Comparison of ENCODE assay signal across 24 cellular contexts in the genomic region with DNA sequence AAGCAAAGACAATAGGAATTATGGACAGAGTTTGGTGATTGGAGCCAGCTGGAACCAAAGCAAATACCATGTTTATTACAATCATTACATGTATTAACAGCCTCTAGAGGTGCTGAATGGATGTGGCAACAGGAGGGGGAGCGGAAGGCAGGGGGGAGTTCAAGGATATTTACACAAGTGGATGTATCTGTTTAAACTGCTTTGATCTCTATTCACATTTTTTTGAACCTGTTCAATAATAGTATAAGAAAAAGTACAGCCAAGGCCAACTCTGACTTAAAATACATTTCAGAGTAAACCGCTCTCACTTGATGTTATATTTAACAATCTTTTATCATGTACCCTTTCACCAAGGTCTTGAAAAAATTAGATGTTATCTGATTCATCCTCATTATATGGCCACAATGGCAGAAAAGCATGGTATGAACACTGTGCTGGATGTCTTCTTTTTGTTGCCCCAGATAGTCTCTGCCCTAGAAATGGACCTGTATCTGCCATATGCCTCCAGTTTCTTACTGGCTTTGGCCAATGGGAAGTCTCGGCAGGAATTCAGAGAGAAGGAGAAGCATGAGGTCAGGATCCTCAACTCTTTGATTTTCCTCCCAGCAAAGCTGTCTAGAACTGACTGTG.
DNase-seq lines count a peak whose midpoint lies in the region; ATAC-seq, FAIRE-seq and TF ChIP-seq lines count a peak whose summit lies in the region.
"Had no signal": no experiment of that assay in that cellular context is flagged by ENCODE, and none has a peak within 500 bp of the region (broad histone marks: within the 10 kb centered on the region; RNA-seq: fewer than 3 reads in every experiment).

No MANE protein-coding gene starts in this region.

- H3K36me3 Mint-ChIP-seq in activated naive CD8-positive, alpha-beta T cell treated with anti-CD3 and anti-CD28 coated beads for 36 hours: peaks cover 43% of the 10 kb centered on the region

- DNase-seq in NCI-H345 (lab: John Stamatoyannopoulos, UW) (peak; percentile 6), NCI-H345 treated with DMSO at 0.1 percent for 48 hours (lab: John Stamatoyannopoulos, UW; ENCODE audit: unreplicated experiment) (no peak), NCI-H1930 (lab: John Stamatoyannopoulos, UW) (peak; percentile 63 to 66), left lung (no peak), GM12892 (ENCODE audit: insufficient read length) (no peak)
- DNase-seq in activated naive CD8-positive, alpha-beta T cell treated with anti-CD3 and anti-CD28 coated beads for 36 hours: no peak
- DNase-seq: activated effector memory CD4-positive, alpha-beta T cell treated with Interleukin-2 at 50 U/mL for 16 hours; Calu3; foreskin fibroblast; H9; lower lobe of right lung; nucleus accumbens; retina; stimulated activated CD4-positive, alpha-beta T cell treated with anti-CD3 and anti-CD28 coated beads, Interleukin-4, amount 100 ng/mL, for 4 hours; T-helper 9 cell had no signal

- H3K36me3 ChIP-seq in BLaER1 treated with 17β-estradiol and CSF1 and Interleukin-3, amounts not matched to agents 10 nM and 100 nM: peaks cover 0 to 4% (median 0%) of the 10 kb centered on the region in 11 experiments; a peak in 3 of 22 replicates
- no peaks in the 10 kb centered on the region for H3K36me3 ChIP-seq in left lung
- H3K36me3 ChIP-seq: ascending aorta, lower lobe of right lung had no signal

- H3K27ac Mint-ChIP-seq in activated naive CD8-positive, alpha-beta T cell treated with anti-CD3 and anti-CD28 coated beads for 36 hours: peak overlapping the region; percentile 78
- H3K27ac Mint-ChIP-seq: B cell, H9 had no signal

- no peak for TF ChIP-seq POLR2A in GM12892 (IDR thresholded peaks at IDR 0.05; ENCODE audit: low read depth, low read length)

- FAIRE-seq in GM12892 (lab: Jason Lieb, UNC): no peak
- FAIRE-seq: HTR-8/SVneo had no signal

- no peak overlapping the region for H3K4me3 Mint-ChIP-seq in activated naive CD8-positive, alpha-beta T cell treated with anti-CD3 and anti-CD28 coated beads for 36 hours
- H3K4me3 Mint-ChIP-seq: B cell; central memory CD8-positive, alpha-beta T cell; H9 had no signal

- H3K4me3 ChIP-seq in BLaER1 treated with 17β-estradiol and CSF1 and Interleukin-3, amounts not matched to agents 10 nM and 100 nM: no peak overlapping the region
- no peak overlapping the region for H3K4me3 ChIP-seq in left lung
- H3K4me3 ChIP-seq: ascending aorta, hepatocyte, lower lobe of right lung, SK-N-MC had no signal

- peaks cover 0 to 3% (median 0%) of the 10 kb centered on the region in 11 experiments; a peak in 3 of 22 replicates for H3K9me3 ChIP-seq in BLaER1 treated with 17β-estradiol and CSF1 and Interleukin-3, amounts not matched to agents 10 nM and 100 nM (replicated peaks in 1 of 11)
- no peaks in the 10 kb centered on the region for H3K9me3 ChIP-seq in left lung
- H3K9me3 ChIP-seq: ascending aorta, lower lobe of right lung had no signal

- H3K27me3 ChIP-seq in BLaER1 treated with 17β-estradiol and CSF1 and Interleukin-3, amounts not matched to agents 10 nM and 100 nM: no peaks in the 10 kb centered on the region
- no peaks in the 10 kb centered on the region for H3K27me3 ChIP-seq in left lung
- H3K27me3 ChIP-seq: ascending aorta, hepatocyte had no signal

- H3K4me2 ChIP-seq in BLaER1 treated with 17β-estradiol and CSF1 and Interleukin-3, amounts not matched to agents 10 nM and 100 nM: peak overlapping the region; percentile 9 to 77 (median 52); a peak in 20 of 22 replicates
- H3K4me2 ChIP-seq: hepatocyte had no signal

- intact Hi-C loops in left lung (cut with DNase I): no loop called here

- peak overlapping the region in 8 of 11 experiments; percentile 3 to 46 (median 35); a peak in 12 of 22 replicates for H3K27ac ChIP-seq in BLaER1 treated with 17β-estradiol and CSF1 and Interleukin-3, amounts not matched to agents 10 nM and 100 nM
- no peak overlapping the region for H3K27ac ChIP-seq in left lung
- H3K27ac ChIP-seq: ascending aorta, epithelial cell of prostate, hepatocyte, lower lobe of right lung, SK-N-MC had no signal

- H3K4me1 ChIP-seq in BLaER1 treated with 17β-estradiol and CSF1 and Interleukin-3, amounts not matched to agents 10 nM and 100 nM: peaks cover 13 to 39% (median 28%) of the 10 kb centered on the region in 10 experiments
- peaks cover 3 to 23% of the 10 kb centered on the region in 2 donors for H3K4me1 ChIP-seq in left lung

- H3K27me3 Mint-ChIP-seq in activated naive CD8-positive, alpha-beta T cell treated with anti-CD3 and anti-CD28 coated beads for 36 hours: no peaks in the 10 kb centered on the region
- H3K27me3 Mint-ChIP-seq: B cell; central memory CD8-positive, alpha-beta T cell had no signal

- no peak for ATAC-seq in left lung
- no peak for ATAC-seq in GM18873 (IDR thresholded peaks at IDR 0.05; ENCODE audit: low FRiP score, unreplicated experiment)
- ATAC-seq: lower lobe of right lung had no signal

- H3K9ac ChIP-seq in BLaER1 treated with 17β-estradiol and CSF1 and Interleukin-3, amounts not matched to agents 10 nM and 100 nM: no peak overlapping the region

- no peaks in the 10 kb centered on the region for H4K20me1 ChIP-seq in BLaER1 treated with 17β-estradiol and CSF1 and Interleukin-3, amounts not matched to agents 10 nM and 100 nM

- TF ChIP-seq CTCF in left lung (IDR thresholded peaks at IDR 0.05): no peak

- no peaks in the 10 kb centered on the region for H3K9me3 Mint-ChIP-seq in activated naive CD8-positive, alpha-beta T cell treated with anti-CD3 and anti-CD28 coated beads for 36 hours
- H3K9me3 Mint-ChIP-seq: central memory CD8-positive, alpha-beta T cell; H9 had no signal

- H3K4me1 Mint-ChIP-seq in activated naive CD8-positive, alpha-beta T cell treated with anti-CD3 and anti-CD28 coated beads for 36 hours: peaks cover 39% of the 10 kb centered on the region

Comparison
In these comparisons a context has a peak if more than half of its experiments do, and no peak if none do; other contexts are left out.
1. DNase-seq: peak in NCI-H345 (single experiment) and NCI-H1930 (2 of 2); none in NCI-H345 treated with DMSO at 0.1 percent for 48 hours (single experiment), activated naive CD8-positive, alpha-beta T cell treated with anti-CD3 and anti-CD28 coated beads for 36 hours (single experiment), left lung (0 of 2) and GM12892 (single experiment).
2. H3K27ac ChIP-seq: peak in BLaER1 treated with 17β-estradiol and CSF1 and Interleukin-3, amounts not matched to agents 10 nM and 100 nM (8 of 11); none in left lung (0 of 2).